34 cellular contexts compared by ENCODE assay signal in genomic region chr19:49309087-49309486, GRCh38. TPM values are rescaled to one million over a fixed set of nuclear protein-coding genes. Genes with fewer than 3 reads are reported as not detected.
"Had no signal": no experiment of that assay in that cellular context is flagged by ENCODE, and none has a peak within 500 bp of the region (broad histone marks: within the 10 kb centered on the region; RNA-seq: fewer than 3 reads in every experiment).

No MANE protein-coding gene starts in this region.

- H3K9me3 ChIP-seq: breast epithelium, esophagus squamous epithelium, heart left ventricle, stomach, suprapubic skin, tibial nerve, uterus had no signal

- H2AFZ ChIP-seq: parathyroid adenoma had no signal

- H3K4me1 Mint-ChIP-seq: central memory CD8-positive, alpha-beta T cell had no signal

- ATAC-seq: activated T-cell treated with anti-CD3 and anti-CD28 coated beads, Interleukin-2, amount 50 U/mL, for 4 hours; effector memory CD8-positive, alpha-beta T cell; heart left ventricle; left colon; right cardiac atrium had no signal

- H3K4me3 ChIP-seq: breast epithelium, esophagus squamous epithelium, heart left ventricle, stomach, suprapubic skin, tibial nerve, uterus had no signal

- H3K27me3 Mint-ChIP-seq: activated naive CD8-positive, alpha-beta T cell treated with anti-CD3 and anti-CD28 coated beads for 36 hours; central memory CD8-positive, alpha-beta T cell; effector memory CD8-positive, alpha-beta T cell had no signal

- H3K27ac ChIP-seq: breast epithelium, esophagus squamous epithelium, heart left ventricle, parathyroid adenoma, stomach, suprapubic skin, tibial nerve, uterus, WERI-Rb-1 had no signal

- H3K27me3 ChIP-seq: breast epithelium, esophagus squamous epithelium, heart left ventricle, stomach, suprapubic skin, tibial nerve, uterus had no signal

- H3K9me3 Mint-ChIP-seq: activated naive CD8-positive, alpha-beta T cell treated with anti-CD3 and anti-CD28 coated beads for 36 hours; activated T-cell treated with anti-CD3 and anti-CD28 coated beads, Interleukin-2, amount 50 U/mL, for 4 hours; activated T-helper 2 cell treated with anti-CD3 and anti-CD28 coated beads, Interferon-gamma antibody, Interleukin-2, Interleukin-4, amounts not matched to agents 10 μg/mL and 5 μg/mL and 100 μg/mL, durations not matched to agents 14 hours and 24 hours and 36 hours; central memory CD8-positive, alpha-beta T cell; effector memory CD8-positive, alpha-beta T cell; T-helper 2 cell treated with Interferon-gamma antibody and Interleukin-4, amounts not matched to agents 5 μg/mL and 100 μg/mL, for 36 hours had no signal

- H3K4me1 ChIP-seq: breast epithelium, esophagus squamous epithelium, heart left ventricle, parathyroid adenoma, stomach, suprapubic skin, tibial nerve, uterus had no signal

- FAIRE-seq: colon, keratinocyte, TTC549 had no signal

- H3K79me2 ChIP-seq: parathyroid adenoma had no signal

- H3K36me3 ChIP-seq: breast epithelium, uterus had no signal

- H3K9ac ChIP-seq: parathyroid adenoma had no signal

- H3K36me3 Mint-ChIP-seq: activated naive CD8-positive, alpha-beta T cell treated with anti-CD3 and anti-CD28 coated beads for 36 hours had no signal

- DNase-seq: activated CD4-positive, alpha-beta T cell treated with anti-CD3 and anti-CD28 coated beads for 1 hour; activated CD4-positive, alpha-beta T cell treated with anti-CD3 and anti-CD28 coated beads, Interleukin-2, amount 50 U/mL, for 1 hour; activated CD8-positive, alpha-beta memory T cell treated with anti-CD3 and anti-CD28 coated beads, Interleukin-2, amount 50 U/mL, for 48 hours; activated naive CD4-positive, alpha-beta T cell treated with Interleukin-2 at 50 U/mL for 16 hours; activated naive CD8-positive, alpha-beta T cell treated with anti-CD3 and anti-CD28 coated beads for 36 hours; activated T-cell treated with anti-CD3 and anti-CD28 coated beads, Interleukin-2, amount 50 U/mL, for 4 hours; effector memory CD8-positive, alpha-beta T cell; esophagus squamous epithelium; heart left ventricle; left colon; mesenchymal stem cell; nucleus accumbens; right cardiac atrium; stimulated activated CD4-positive, alpha-beta T cell treated with anti-CD3 and anti-CD28 coated beads, Interleukin-12 subunit alpha, Interleukin-12 subunit beta, amount 100 ng/mL, for 4 hours; stimulated activated CD4-positive, alpha-beta T cell treated with anti-CD3 and anti-CD28 coated beads, Interleukin-4, amount 100 ng/mL, for 4 hours; stomach; uterus; WERI-Rb-1 had no signal

- H3K27ac Mint-ChIP-seq: activated naive CD8-positive, alpha-beta T cell treated with anti-CD3 and anti-CD28 coated beads for 36 hours; activated T-helper 2 cell treated with anti-CD3 and anti-CD28 coated beads, Interferon-gamma antibody, Interleukin-2, Interleukin-4, amounts not matched to agents 10 μg/mL and 5 μg/mL and 100 μg/mL, durations not matched to agents 14 hours and 24 hours and 36 hours; effector memory CD8-positive, alpha-beta T cell; T-helper 2 cell treated with Interferon-gamma antibody and Interleukin-4, amounts not matched to agents 5 μg/mL and 100 μg/mL, for 36 hours had no signal

- H3K4me3 Mint-ChIP-seq: activated naive CD8-positive, alpha-beta T cell treated with anti-CD3 and anti-CD28 coated beads for 36 hours; activated T-cell treated with anti-CD3 and anti-CD28 coated beads, Interleukin-2, amount 50 U/mL, for 4 hours; central memory CD8-positive, alpha-beta T cell; effector memory CD8-positive, alpha-beta T cell; T-helper 2 cell treated with Interferon-gamma antibody and Interleukin-4, amounts not matched to agents 5 μg/mL and 100 μg/mL, for 36 hours had no signal

RNA-seq across cellular contexts. Expression of gene SLC6A16, which starts 15.9 kb away (rescaled TPM):
- polyA plus RNA-seq: keratinocyte, neural cell had no signal

RNA-seq across cellular contexts. Expression of gene CD37, which starts 26.1 kb away (rescaled TPM):
- total RNA-seq: dermis microvascular lymphatic vessel endothelial cell, myocyte, pulmonary artery endothelial cell had no signal
- polyA plus RNA-seq: keratinocyte, neural cell had no signal

RNA-seq across cellular contexts. Expression of gene TEAD2, which starts 53.1 kb away (rescaled TPM):
- total RNA-seq: activated CD8-positive, alpha-beta memory T cell treated with anti-CD3 and anti-CD28 coated beads for 36 hours; activated naive CD8-positive, alpha-beta T cell treated with anti-CD3 and anti-CD28 coated beads for 36 hours; activated T-helper 2 cell treated with anti-CD3 and anti-CD28 coated beads, Interferon-gamma antibody, Interleukin-2, Interleukin-4, amounts not matched to agents 10 μg/mL and 5 μg/mL and 100 μg/mL, durations not matched to agents 14 hours and 24 hours and 36 hours had no signal

RNA-seq across cellular contexts. Expression of gene DKKL1, which starts 54.6 kb away (rescaled TPM):
- total RNA-seq: activated CD8-positive, alpha-beta memory T cell treated with anti-CD3 and anti-CD28 coated beads for 36 hours; activated naive CD8-positive, alpha-beta T cell treated with anti-CD3 and anti-CD28 coated beads for 36 hours; activated T-cell treated with anti-CD3 and anti-CD28 coated beads, Interleukin-2, amount 50 U/mL, for 4 hours; activated T-helper 2 cell treated with anti-CD3 and anti-CD28 coated beads, Interferon-gamma antibody, Interleukin-2, Interleukin-4, amounts not matched to agents 10 μg/mL and 5 μg/mL and 100 μg/mL, durations not matched to agents 14 hours and 24 hours and 36 hours; esophagus squamous epithelium; left colon; mononuclear cell; pulmonary artery endothelial cell; stomach; suprapubic skin; tibial nerve had no signal
- polyA plus RNA-seq: keratinocyte had no signal
